ENCODE assay signal across 36 cellular contexts in the genomic region with DNA sequence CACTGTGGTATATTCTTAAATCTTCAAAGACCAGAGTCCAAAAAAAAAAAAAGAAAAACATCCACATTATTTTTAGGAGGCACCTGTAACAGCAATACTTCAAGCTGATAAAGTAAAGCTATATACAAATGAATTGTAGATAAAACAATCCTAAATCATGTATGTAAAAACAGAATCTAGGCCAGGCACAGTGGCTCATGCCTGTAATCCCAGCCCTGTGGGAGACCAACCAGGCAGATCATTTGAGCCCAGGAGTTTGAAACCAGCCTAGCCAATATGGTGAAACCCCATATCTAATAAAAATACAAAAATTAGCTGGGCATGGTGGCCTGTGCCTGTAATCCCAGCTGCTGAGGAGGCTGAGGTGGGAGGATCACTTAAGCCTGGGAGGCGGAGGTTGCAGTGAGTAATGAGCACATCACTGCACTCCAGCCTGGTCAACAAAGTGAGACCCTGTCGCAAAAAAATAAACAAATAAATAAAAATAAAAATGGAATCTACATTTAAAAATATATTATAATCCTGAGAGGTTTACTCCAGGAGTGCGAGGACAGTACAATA. TPM values are rescaled to one million over a fixed set of nuclear protein-coding genes. Genes with fewer than 3 reads are reported as not detected.
"Had no signal": no experiment of that assay in that cellular context is flagged by ENCODE, and none has a peak within 500 bp of the region (broad histone marks: within the 10 kb centered on the region; RNA-seq: fewer than 3 reads in every experiment).

No MANE protein-coding gene starts in this region.

- H3K27me3 Mint-ChIP-seq: naive thymus-derived CD4-positive, alpha-beta T cell; type B pancreatic cell had no signal

- H3K27me3 ChIP-seq: esophagus squamous epithelium, heart right ventricle, left lung, neural progenitor cell, right atrium auricular region, sigmoid colon, stomach, thyroid gland had no signal

- H2AFZ ChIP-seq: neural progenitor cell had no signal

- H3K27ac ChIP-seq: coronary artery, esophagus squamous epithelium, heart right ventricle, left lung, neural progenitor cell, prostate gland, right atrium auricular region, sigmoid colon, stomach, thyroid gland had no signal

- H3K4me3 ChIP-seq: coronary artery, esophagus squamous epithelium, heart right ventricle, left lung, neural progenitor cell, prostate gland, right atrium auricular region, sigmoid colon, stomach, thyroid gland had no signal

- H3K27ac Mint-ChIP-seq: naive thymus-derived CD4-positive, alpha-beta T cell; nephron; neural progenitor cell; stimulated activated effector memory CD8-positive, alpha-beta T cell treated with anti-CD3 and anti-CD28 coated beads, Interleukin-12 subunit alpha, Interleukin-12 subunit beta, amount 100 ng/mL, for 72 hours; type B pancreatic cell had no signal

- H3K9ac ChIP-seq: neural progenitor cell had no signal

- H3K9me3 Mint-ChIP-seq: naive thymus-derived CD4-positive, alpha-beta T cell; nephron; neural progenitor cell; stimulated activated effector memory CD8-positive, alpha-beta T cell treated with anti-CD3 and anti-CD28 coated beads, Interleukin-12 subunit alpha, Interleukin-12 subunit beta, amount 100 ng/mL, for 72 hours; type B pancreatic cell had no signal

- H3K36me3 ChIP-seq: esophagus squamous epithelium, heart right ventricle, left lung, neural progenitor cell, prostate gland, right atrium auricular region, sigmoid colon, stomach, thyroid gland had no signal

- H3K9me3 ChIP-seq: esophagus squamous epithelium, left lung, prostate gland, right atrium auricular region, sigmoid colon, stomach, thyroid gland had no signal

- H3K4me2 ChIP-seq: neural progenitor cell had no signal

- DNase-seq: dermis blood vessel endothelial cell; effector memory CD4-positive, alpha-beta T cell; esophagus squamous epithelium; foreskin melanocyte; glutamatergic neuron; heart right ventricle; hippocampal formation; left cardiac atrium; left lung; mesenchymal stem cell; midbrain; naive thymus-derived CD4-positive, alpha-beta T cell; sigmoid colon; stimulated activated CD4-positive, alpha-beta T cell treated with anti-CD3 and anti-CD28 coated beads, Interleukin-2, amount 100 ng/mL, for 24 hours; stimulated activated CD4-positive, alpha-beta T cell treated with anti-CD3 and anti-CD28 coated beads, Interleukin-4, amount 100 ng/mL, for 24 hours; stimulated activated naive CD4-positive, alpha-beta T cell treated with Interleukin-2 at 50 U/mL for 16 hours; stomach; thyroid gland had no signal

- H3K4me3 Mint-ChIP-seq: nephron; neural progenitor cell; stimulated activated effector memory CD8-positive, alpha-beta T cell treated with anti-CD3 and anti-CD28 coated beads, Interleukin-12 subunit alpha, Interleukin-12 subunit beta, amount 100 ng/mL, for 72 hours; type B pancreatic cell had no signal

- H3K4me1 ChIP-seq: prostate gland had no signal

RNA-seq across cellular contexts. Expression of gene CSTL1, which starts 25.5 kb away (rescaled TPM):
- total RNA-seq: dermis blood vessel endothelial cell; endothelial cell of umbilical vein; epithelial cell of proximal tubule; esophagus squamous epithelium; heart right ventricle; kidney epithelial cell; left cardiac atrium; left lung; lower leg skin; lung microvascular endothelial cell; mucosa of gallbladder; naive thymus-derived CD4-positive, alpha-beta T cell; osteocyte; prostate gland; right atrium auricular region; sigmoid colon; skeletal muscle tissue; subcutaneous adipose tissue; temporal lobe; thyroid gland; urinary bladder had no signal

RNA-seq across cellular contexts. Expression of gene CST11, which starts 38.7 kb away (rescaled TPM):
- total RNA-seq: dermis blood vessel endothelial cell; endothelial cell of umbilical vein; epithelial cell of proximal tubule; esophagus squamous epithelium; heart right ventricle; kidney epithelial cell; left cardiac atrium; left lung; lower leg skin; lung microvascular endothelial cell; mucosa of gallbladder; naive thymus-derived CD4-positive, alpha-beta T cell; osteocyte; prostate gland; right atrium auricular region; sigmoid colon; skeletal muscle tissue; stomach; subcutaneous adipose tissue; temporal lobe; thyroid gland; urinary bladder had no signal
